Comparison of ENCODE assay signal across 8 cellular contexts in genomic region chr15:51829360-51830278, GRCh38. TPM values are rescaled to one million over a fixed set of nuclear protein-coding genes. Genes with fewer than 3 reads are reported as not detected.
DNase-seq lines count a peak whose midpoint lies in the region; ATAC-seq and TF ChIP-seq lines count a peak whose summit lies in the region.

Gene TMOD3, plus strand, starts transcription at chr15:51829653. Its CDS starts 33,232 bp downstream, at chr15:51862885.

- H3K27me3 Mint-ChIP-seq in HFFc6 (ENCODE audit: insufficient read depth): no peaks in the 10 kb centered on the region

- H3K27ac Mint-ChIP-seq in HFFc6: peak within 1 kb of the TSS; percentile 91

- peak within 1 kb of the TSS; percentile 84 for H3K4me3 ChIP-seq in GM08714 (ENCODE audit: low read length)
- peak within 1 kb of the TSS; percentile 97 for H3K4me3 ChIP-seq in ovary
- H3K4me3 ChIP-seq in thymus (ENCODE audit: low read length): peak within 1 kb of the TSS; percentile 97

- H3K36me3 ChIP-seq in ovary (no peaks in the 10 kb centered on the region), thymus (ENCODE audit: control insufficient read depth, insufficient read depth) (no peaks in the 10 kb centered on the region)

- peak within 1 kb of the TSS; percentile 97 for H3K4me3 Mint-ChIP-seq in HFFc6

- peak within 1 kb of the TSS; percentile 68 to 92 for H3K27ac ChIP-seq in ovary
- peak within 1 kb of the TSS; percentile 96 for H3K27ac ChIP-seq in thymus (ENCODE audit: low read depth)

- DNase-seq in HFFc6 (peak; percentile 84), NAMALWA (ENCODE audit: low spot score) (peak; percentile 95), SW 1271 (lab: John Stamatoyannopoulos, UW) (peak; percentile 56 to 62), Right ventricle myocardium inferior (ENCODE audit: missing footprints) (peak; percentile 98), ovary (peak; percentile 91 to 97 (median 94))
- peak; percentile 76 for DNase-seq in activated naive CD8-positive, alpha-beta T cell treated with anti-CD3 and anti-CD28 coated beads, Interleukin-2, amount 50 U/mL, for 16 hours (ENCODE audit: low read depth, low spot score)

- H3K4me1 Mint-ChIP-seq in HFFc6 (ENCODE audit: low read depth): peaks cover 76% of the 10 kb centered on the region

- no peak for TF ChIP-seq EP300 in ovary (IDR thresholded peaks at IDR 0.05)

- TF ChIP-seq CTCF in HFFc6 (IDR thresholded peaks at IDR 0.05) (no peak), ovary (IDR thresholded peaks at IDR 0.05) (no peak)

- 2 to 3% (median 2%) methylated on average over 55 to 89 of the region's 89 CpGs for WGBS in ovary, 3 donors
- 2% methylated on average over 89 of the region's 89 CpGs for WGBS in thymus

- TF ChIP-seq POLR2A in ovary (IDR thresholded peaks at IDR 0.05): peak; percentile 86

- intact Hi-C loops in Right ventricle myocardium inferior (cut with DNase I) (loop anchor here (5.0 kb wide), 1 partner anchor 48 kb away; no protein-coding TSS in a partner anchor), ovary (cut with DNase I) (no loop called here)

- peaks cover 11% of the 10 kb centered on the region for H3K36me3 Mint-ChIP-seq in HFFc6 (ENCODE audit: low read depth)

- peak; percentile 98 for ATAC-seq in Right ventricle myocardium inferior

- H3K4me1 ChIP-seq in ovary (ENCODE audit: insufficient read depth): peaks cover 6% of the 10 kb centered on the region
- H3K4me1 ChIP-seq in thymus (ENCODE audit: control insufficient read depth, insufficient read depth, low read length): peaks cover 11% of the 10 kb centered on the region

- H3K9me3 ChIP-seq in ovary: no peaks in the 10 kb centered on the region
- H3K9me3 ChIP-seq in thymus (ENCODE audit: control insufficient read depth): no peaks in the 10 kb centered on the region

- H3K27me3 ChIP-seq in ovary (no peaks in the 10 kb centered on the region), thymus (ENCODE audit: control insufficient read depth, insufficient read depth) (no peaks in the 10 kb centered on the region)

- H3K9me3 Mint-ChIP-seq in HFFc6: no peaks in the 10 kb centered on the region

RNA-seq across cellular contexts. Expression of gene TMOD3, which starts in this region (rescaled TPM):
- 10 to 100 TPM; 56.4 to 68.8 (median 59.9) TPM for total RNA-seq in HFFc6 (2021; fragmentation: NEBNext Ultra II Directional; extraction: Animal tissue kit (Norgen Biotek cat#: 25700))
- 19.2 TPM for total RNA-seq in Right ventricle myocardium inferior
- 10 to 100 TPM; 13.6 to 35.5 (median 29.3) TPM for total RNA-seq in ovary
- polyA plus RNA-seq in ovary: 10 to 100 TPM in 1 of 2 donors, 1 to 10 TPM in 1; 9.4 to 24.1 TPM
- 15.8 TPM for polyA plus RNA-seq in thymus

Comparison
In these comparisons a context has a peak if more than half of its experiments do, and no peak if none do; other contexts are left out.
1. Peak in every context shown above with its lines: DNase-seq, ATAC-seq, H3K4me3 ChIP-seq and H3K27ac ChIP-seq.